Comparison of ENCODE assay signal across 17 cellular contexts in the genomic region with DNA sequence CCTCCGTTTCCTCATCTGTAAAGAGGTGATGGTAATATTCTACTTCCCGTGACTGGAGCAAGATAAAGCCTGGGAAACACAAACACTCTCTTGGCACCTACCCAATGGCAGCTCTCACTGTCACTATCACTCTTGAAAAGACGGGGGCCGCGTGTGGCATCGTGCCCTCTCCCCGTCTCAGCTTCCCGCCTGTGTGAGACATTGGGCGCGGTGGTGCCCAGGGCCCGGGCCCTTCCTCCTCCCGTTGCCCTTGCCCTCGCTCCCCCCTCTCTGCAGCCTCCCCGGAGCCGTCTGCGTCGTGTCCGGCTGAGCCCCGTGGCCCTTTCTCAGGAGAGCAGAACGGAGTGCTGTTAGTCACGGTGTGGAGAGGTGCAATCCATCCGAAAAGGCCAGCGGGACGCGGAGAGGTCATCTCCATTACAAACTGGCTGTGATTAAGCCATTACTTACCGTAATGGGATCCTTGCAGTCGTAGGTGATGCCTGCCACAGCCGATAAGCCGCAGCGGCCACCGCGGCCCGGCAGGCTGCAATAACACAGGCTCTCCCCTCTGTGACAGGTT.
DNase-seq lines count a peak whose midpoint lies in the region; ATAC-seq lines count a peak whose summit lies in the region.
"Had no signal": no experiment of that assay in that cellular context is flagged by ENCODE, and none has a peak within 500 bp of the region (broad histone marks: within the 10 kb centered on the region; RNA-seq: fewer than 3 reads in every experiment).

No MANE protein-coding gene starts in this region.

- intact Hi-C loops in posterior vena cava (cut with DNase I) = no loop called here

- no peak overlapping the region for H3K27ac ChIP-seq in iPS DF 6.9 (ENCODE audit: low read length)
- H3K27ac ChIP-seq: sigmoid colon had no signal

- H3K36me3 ChIP-seq in iPS DF 6.9 (ENCODE audit: control insufficient read depth, insufficient read depth, low read length) = no peaks in the 10 kb centered on the region
- H3K36me3 ChIP-seq: sigmoid colon had no signal

- ATAC-seq in GM19452 (IDR thresholded peaks at IDR 0.05; ENCODE audit: unreplicated experiment) = no peak
- no peak for ATAC-seq in GM18870 (IDR thresholded peaks at IDR 0.05; ENCODE audit: unreplicated experiment)
- ATAC-seq: PC-3 had no signal

- no peaks in the 10 kb centered on the region; the same call in 1 of the 2 replicates for H3K27me3 ChIP-seq in iPS DF 6.9 (ENCODE audit: control insufficient read depth, insufficient read depth, low read length)

- no peak overlapping the region for H3K4me3 ChIP-seq in iPS DF 6.9 (ENCODE audit: low read length)
- H3K4me3 ChIP-seq: sigmoid colon had no signal

- peak; percentile 9 for DNase-seq in Daoy (ENCODE audit: low read depth)
- DNase-seq in NCI-H2029 treated with DMSO at 0.1 percent for 48 hours (lab: John Stamatoyannopoulos, UW) = peak; percentile 98
- peak; percentile 37 for DNase-seq in iPS DF 6.9 (ENCODE audit: low read depth, low spot score)
- DNase-seq in posterior vena cava (ENCODE audit: low spot score) = peak; percentile 58
- DNase-seq in NCI-H2107 (lab: John Stamatoyannopoulos, UW) = no peak
- DNase-seq in NOMO-1 treated with dmso at 0.1 percent for 144 hours (lab: John Stamatoyannopoulos, UW; ENCODE audit: unreplicated experiment) = no peak
- DNase-seq: activated CD4-positive, alpha-beta T cell treated with anti-CD3 and anti-CD28 coated beads for 1 hour; activated CD8-positive, alpha-beta memory T cell treated with anti-CD3 and anti-CD28 coated beads, Interleukin-2, amount 50 U/mL, for 48 hours; activated naive CD4-positive, alpha-beta T cell; Caco-2; effector memory CD4-positive, alpha-beta T cell; NCI-H1436 treated with DMSO at 0.1 percent for 48 hours; PC-3; sigmoid colon; stimulated activated CD4-positive, alpha-beta T cell treated with anti-CD3 and anti-CD28 coated beads, Interleukin-1b, Interleukin-23, amount 100 ng/mL, for 48 hours had no signal

- WGBS in iPS DF 6.9 (ENCODE audit: insufficient coverage, insufficient read length) = no CpG with 5 or more reads among the region's 33 CpGs

- no peaks in the 10 kb centered on the region for H3K9me3 ChIP-seq in iPS DF 6.9 (ENCODE audit: control insufficient read depth, insufficient read depth, low read length)
- H3K9me3 ChIP-seq: Caco-2, sigmoid colon had no signal

- H3K4me1 ChIP-seq in iPS DF 6.9 (ENCODE audit: control insufficient read depth, insufficient read depth, low read length) = peaks cover 10% of the 10 kb centered on the region; the same call in 1 of the 2 replicates
- H3K4me1 ChIP-seq: Caco-2 had no signal

Comparison
In these comparisons a context has a peak if more than half of its experiments do, and no peak if none do; other contexts are left out.
1. DNase-seq: peak in Daoy (single experiment), NCI-H2029 treated with DMSO at 0.1 percent for 48 hours (single experiment), iPS DF 6.9 (single experiment) and posterior vena cava (single experiment); none in NCI-H2107 (single experiment) and NOMO-1 treated with dmso at 0.1 percent for 144 hours (single experiment).